ENCODE assay signal across 2 cellular contexts in genomic region chr20:17625246-17626051, GRCh38.
TF ChIP-seq lines count a peak whose summit lies in the region.

No MANE protein-coding gene starts in this region.

TF ChIP-seq in GM23338, 12 proteins besides CTCF, POLR2A, EP300 and RAD21:
- TF ChIP-seq ZNF462 (CRISPR knock-in tag; IDR thresholded peaks at IDR 0.05) = no peak
- no peak for TF ChIP-seq JUNB (IDR thresholded peaks at IDR 0.05; ENCODE audit: unreplicated experiment)
- TF ChIP-seq ZNF114 (CRISPR knock-in tag; IDR thresholded peaks at IDR 0.05) = no peak
- no peak for TF ChIP-seq REST (IDR thresholded peaks at IDR 0.05; ENCODE audit: unreplicated experiment)
- TF ChIP-seq ZNF331 (CRISPR knock-in tag; IDR thresholded peaks at IDR 0.05; ENCODE audit: low read depth) = no peak
TF ChIP-seq in GM23338: peak in this region for 0.

TF ChIP-seq in WTC11, 78 proteins besides CTCF, POLR2A, EP300 and RAD21 (continued from another document):
- TF ChIP-seq ZNF512 (CRISPR knock-in tag; IDR thresholded peaks at IDR 0.05; ENCODE audit: borderline replicate concordance) = no peak
- no peak for TF ChIP-seq GTF2I (CRISPR knock-in tag; conservative IDR thresholded peaks at IDR 0.05)
- TF ChIP-seq ZBTB21 (CRISPR knock-in tag; IDR thresholded peaks at IDR 0.05; ENCODE audit: borderline replicate concordance) = no peak
- TF ChIP-seq, protein P1, sequence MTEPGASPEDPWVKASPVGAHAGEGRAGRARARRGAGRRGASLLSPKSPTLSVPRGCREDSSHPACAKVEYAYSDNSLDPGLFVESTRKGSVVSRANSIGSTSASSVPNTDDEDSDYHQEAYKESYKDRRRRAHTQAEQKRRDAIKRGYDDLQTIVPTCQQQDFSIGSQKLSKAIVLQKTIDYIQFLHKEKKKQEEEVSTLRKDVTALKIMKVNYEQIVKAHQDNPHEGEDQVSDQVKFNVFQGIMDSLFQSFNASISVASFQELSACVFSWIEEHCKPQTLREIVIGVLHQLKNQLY (CRISPR knock-in tag; IDR thresholded peaks at IDR 0.05) = no peak
- no peak for TF ChIP-seq CREB1 (CRISPR knock-in tag; IDR thresholded peaks at IDR 0.05)
- TF ChIP-seq E2F5 (CRISPR knock-in tag; IDR thresholded peaks at IDR 0.05) = no peak
- TF ChIP-seq, protein P2, sequence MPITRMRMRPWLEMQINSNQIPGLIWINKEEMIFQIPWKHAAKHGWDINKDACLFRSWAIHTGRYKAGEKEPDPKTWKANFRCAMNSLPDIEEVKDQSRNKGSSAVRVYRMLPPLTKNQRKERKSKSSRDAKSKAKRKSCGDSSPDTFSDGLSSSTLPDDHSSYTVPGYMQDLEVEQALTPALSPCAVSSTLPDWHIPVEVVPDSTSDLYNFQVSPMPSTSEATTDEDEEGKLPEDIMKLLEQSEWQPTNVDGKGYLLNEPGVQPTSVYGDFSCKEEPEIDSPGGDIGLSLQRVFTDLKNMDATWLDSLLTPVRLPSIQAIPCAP (CRISPR knock-in tag; IDR thresholded peaks at IDR 0.05) = no peak
- TF ChIP-seq PRRX2 (CRISPR knock-in tag; IDR thresholded peaks at IDR 0.05) = no peak
- TF ChIP-seq ZNF219 (CRISPR knock-in tag; IDR thresholded peaks at IDR 0.05; ENCODE audit: borderline replicate concordance) = no peak
- no peak for TF ChIP-seq ELF4 (CRISPR knock-in tag; IDR thresholded peaks at IDR 0.05; ENCODE audit: low read depth)
- no peak for TF ChIP-seq RELA (CRISPR knock-in tag; IDR thresholded peaks at IDR 0.05; ENCODE audit: borderline replicate concordance)
